In the genomic region with DNA sequence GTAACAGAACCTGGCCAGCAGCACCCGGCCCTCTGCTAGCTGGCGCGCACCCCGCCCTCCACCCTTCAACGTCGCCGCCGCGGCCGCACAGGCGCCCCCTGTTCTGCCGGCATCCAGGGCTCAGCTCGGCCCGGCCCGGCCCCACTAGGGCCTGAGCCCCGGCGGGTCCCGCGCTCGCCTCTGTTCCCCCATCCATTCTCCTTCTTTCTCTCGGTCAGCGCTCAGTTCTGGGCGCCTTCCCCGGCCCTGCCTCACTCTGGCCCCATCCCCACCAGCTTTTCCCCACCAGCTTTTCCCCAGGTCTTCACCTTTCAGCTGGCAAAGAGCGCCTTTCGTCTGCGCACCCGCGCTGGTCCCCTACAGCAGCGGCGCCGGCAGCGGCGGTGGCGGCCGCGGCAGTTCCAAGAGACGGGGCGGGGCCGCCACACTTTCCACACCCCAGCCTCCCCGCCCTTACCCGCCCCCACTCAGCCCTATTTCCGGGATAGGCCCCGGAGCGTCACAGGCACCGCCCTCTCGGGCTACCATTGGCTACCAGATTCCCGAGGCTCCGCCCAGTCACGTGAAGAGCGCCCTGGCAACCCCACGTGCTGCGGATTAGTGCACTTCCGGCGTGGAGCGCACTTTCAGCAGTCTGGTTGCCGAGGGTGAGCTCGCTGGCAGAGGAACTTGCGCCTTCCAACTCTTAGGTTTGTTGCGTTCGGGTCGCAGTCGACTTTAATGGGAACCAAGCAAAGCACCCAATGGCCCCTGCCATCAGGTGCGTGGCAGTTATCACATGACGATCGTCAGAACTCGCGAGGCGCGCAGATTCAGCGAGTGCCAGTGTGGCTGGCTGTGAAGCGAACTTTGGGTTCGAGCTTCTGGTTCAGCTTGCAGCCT, we compare ENCODE assay signal across 8 cellular contexts. TPM values are rescaled to one million over a fixed set of nuclear protein-coding genes. Genes with fewer than 3 reads are reported as not detected.
DNase-seq lines count a peak whose midpoint lies in the region; TF ChIP-seq lines count a peak whose summit lies in the region.

Gene EIF5A2, minus strand, starts transcription at position 403 of the 882 bp plus-strand sequence. CDS start 831 bp downstream, outside the sequence.

- WGBS in tibial nerve, 2 donors, result 12 to 15% methylated on average over 54 to 73 of the region's 73 CpGs

- peak within 1 kb of the TSS; percentile 70 for H3K4me3 ChIP-seq in GM06990 (replicated peaks; ENCODE audit: low read depth, low read length)
- H3K4me3 ChIP-seq in cardiac muscle cell, result peak within 1 kb of the TSS; percentile 64
- peak within 1 kb of the TSS; percentile 69 for H3K4me3 ChIP-seq in parathyroid adenoma (ENCODE audit: low read depth, low read length)
- peak within 1 kb of the TSS; percentile 37 to 92 (median 81) for H3K4me3 ChIP-seq in tibial nerve

- peak within 1 kb of the TSS; percentile 95 for H3K4me3 Mint-ChIP-seq in HFFc6
- H3K4me3 Mint-ChIP-seq in activated naive CD8-positive, alpha-beta T cell, result peak within 1 kb of the TSS; percentile 95

- peaks cover 36% of the 10 kb centered on the region for H3K4me1 Mint-ChIP-seq in HFFc6 (ENCODE audit: low read depth)
- H3K4me1 Mint-ChIP-seq in activated naive CD8-positive, alpha-beta T cell (ENCODE audit: low read depth), result peaks cover 24% of the 10 kb centered on the region

- peak in 1 of 2 donors; percentile 73 for TF ChIP-seq EP300 in tibial nerve (IDR thresholded peaks at IDR 0.05)

- H3K9ac ChIP-seq in parathyroid adenoma, result no peak within 1 kb of the TSS

- TF ChIP-seq POLR2A in tibial nerve (IDR thresholded peaks at IDR 0.05), result peak; percentile 22 to 27

- H2AFZ ChIP-seq in parathyroid adenoma, result peak within 1 kb of the TSS; percentile 96

- DNase-seq in GM06990 (ENCODE audit: extremely low read depth, insufficient read length) (peak; percentile 83), HFFc6 (peak; percentile 90), MV-4-11 (lab: John Stamatoyannopoulos, UW) (peak; percentile 99), SKM-1 (lab: John Stamatoyannopoulos, UW; ENCODE audit: unreplicated experiment) (peak; percentile 61), cardiac muscle cell (ENCODE audit: low read depth in 1 of 2, low spot score in 1 of 2) (peak; percentile 80 to 99), tibial nerve (ENCODE audit: low spot score in 2 of 2) (peak; percentile 94)

- H3K27ac ChIP-seq in cardiac muscle cell (no peak within 1 kb of the TSS), parathyroid adenoma (no peak within 1 kb of the TSS), tibial nerve (peak within 1 kb of the TSS; percentile 4 to 85 (median 62))

- H3K27ac Mint-ChIP-seq in HFFc6, result peak within 1 kb of the TSS; percentile 94
- peak within 1 kb of the TSS; percentile 90 for H3K27ac Mint-ChIP-seq in activated naive CD8-positive, alpha-beta T cell

- H3K36me3 ChIP-seq in GM06990 (ENCODE audit: control insufficient read depth, insufficient read depth, low read length) (no peaks in the 10 kb centered on the region), cardiac muscle cell (no peaks in the 10 kb centered on the region), parathyroid adenoma (ENCODE audit: control insufficient read depth, insufficient read depth, low read length) (no peaks in the 10 kb centered on the region), tibial nerve (no peaks in the 10 kb centered on the region)

- TF ChIP-seq CTCF in GM06990 (IDR thresholded peaks at IDR 0.05; ENCODE audit: insufficient read depth, low read length, poor library complexity, severe bottlenecking) (no peak), HFFc6 (IDR thresholded peaks at IDR 0.05) (peak; percentile 18; the same call in 1 of the 2 replicates), cardiac muscle cell (IDR thresholded peaks at IDR 0.05; ENCODE audit: low read depth, low read length) (no peak), parathyroid adenoma (IDR thresholded peaks at IDR 0.05) (no peak), tibial nerve (IDR thresholded peaks at IDR 0.05) (peak in 1 of 5 experiments; percentile 13)

- peak within 1 kb of the TSS; percentile 80 for H3K4me2 ChIP-seq in parathyroid adenoma (ENCODE audit: low read length)

- H3K4me1 ChIP-seq in cardiac muscle cell (ENCODE audit: low read depth), result no peaks in the 10 kb centered on the region
- H3K4me1 ChIP-seq in parathyroid adenoma, result no peaks in the 10 kb centered on the region
- peaks cover 0 to 21% (median 9%) of the 10 kb centered on the region in 4 donors for H3K4me1 ChIP-seq in tibial nerve

- H3K79me2 ChIP-seq in parathyroid adenoma, result no peaks in the 10 kb centered on the region

- peaks cover 9% of the 10 kb centered on the region for H3K27me3 Mint-ChIP-seq in HFFc6 (ENCODE audit: insufficient read depth)
- H3K27me3 Mint-ChIP-seq in activated naive CD8-positive, alpha-beta T cell, result no peaks in the 10 kb centered on the region

- H3K9me3 ChIP-seq in cardiac muscle cell (ENCODE audit: low read depth) (no peaks in the 10 kb centered on the region), parathyroid adenoma (ENCODE audit: control insufficient read depth, low read length) (no peaks in the 10 kb centered on the region), tibial nerve (peaks cover 0 to 32% (median 1%) of the 10 kb centered on the region in 4 donors)

- H3K27me3 ChIP-seq in GM06990 (replicated peaks; ENCODE audit: control insufficient read depth, insufficient read depth, low read length), result no peaks in the 10 kb centered on the region
- peaks cover 18% of the 10 kb centered on the region for H3K27me3 ChIP-seq in cardiac muscle cell
- no peaks in the 10 kb centered on the region for H3K27me3 ChIP-seq in parathyroid adenoma (ENCODE audit: control insufficient read depth, insufficient read depth, low read length)
- no peaks in the 10 kb centered on the region for H3K27me3 ChIP-seq in tibial nerve

- peaks cover 21% of the 10 kb centered on the region; the same call in 1 of the 2 replicates for H3K36me3 Mint-ChIP-seq in HFFc6 (ENCODE audit: low read depth)
- no peaks in the 10 kb centered on the region for H3K36me3 Mint-ChIP-seq in activated naive CD8-positive, alpha-beta T cell

- H3K9me3 Mint-ChIP-seq in HFFc6, result peaks cover 26% of the 10 kb centered on the region
- H3K9me3 Mint-ChIP-seq in activated naive CD8-positive, alpha-beta T cell (ENCODE audit: low read depth), result peaks cover 4% of the 10 kb centered on the region

RNA-seq across cellular contexts. Expression of gene EIF5A2, which starts in this region (rescaled TPM):
- total RNA-seq in HFFc6 (2021; fragmentation: NEBNext Ultra II Directional; extraction: Animal tissue kit (Norgen Biotek cat#: 25700)), result 10 to 100 TPM; 30.5 to 38.1 (median 36.1) TPM
- 1.3 and 2.6 TPM in 2 replicates for total RNA-seq in cardiac muscle cell
- polyA plus RNA-seq in cardiac muscle cell, result 7.3 and 12.2 TPM in 2 replicates
- total RNA-seq in tibial nerve, result 10 to 100 TPM in 1 of 4 donors, 1 to 10 TPM in 3; 3.6 to 12.6 (median 6.5) TPM

Comparison
In these comparisons a context has a peak if more than half of its experiments do, and no peak if none do; other contexts are left out.
1. H3K27ac ChIP-seq: peak in tibial nerve (4 of 4); none in cardiac muscle cell (single experiment) and parathyroid adenoma (single experiment).
2. Peak in every context shown above with its lines, with median percentiles within 50 percentile points of each other: DNase-seq and H3K4me3 ChIP-seq.